Comparison of ENCODE assay signal across 1 cellular context in genomic region chrX:24054182-24055042, GRCh38.
A peak's percentile ranks its signal among the peaks of the same experiment; 100 is the strongest.
TF ChIP-seq lines count a peak whose summit lies in the region.

Gene EIF2S3, plus strand, starts transcription at chrX:24054956. Its CDS starts 13 bp downstream, at chrX:24054969.

TF ChIP-seq in K562, 482 proteins besides CTCF, POLR2A, EP300 and RAD21 (continued from another document and continues in another):
- TF ChIP-seq ZBTB33 (CRISPR knock-in tag; IDR thresholded peaks at IDR 0.05) (no peak), NKRF (IDR thresholded peaks at IDR 0.05; ENCODE audit: borderline replicate concordance) (no peak; the same call in none of the 2 replicates), MTA1 (IDR thresholded peaks at IDR 0.05; ENCODE audit: borderline replicate concordance) (peak; percentile 91), ZZZ3 (IDR thresholded peaks at IDR 0.05) (peak; percentile 75; the same call in 1 of the 2 replicates), MTA2 (IDR thresholded peaks at IDR 0.05; ENCODE audit: low read depth) (no peak), FIP1L1 (IDR thresholded peaks at IDR 0.05; ENCODE audit: low read depth, low read length, poor library complexity, severe bottlenecking) (peak; percentile 70), DLX4 (CRISPR knock-in tag; IDR thresholded peaks at IDR 0.05) (no peak), ERF (CRISPR knock-in tag; IDR thresholded peaks at IDR 0.05) (no peak), ELK3 (CRISPR knock-in tag; IDR thresholded peaks at IDR 0.05) (no peak), ELF4 (CRISPR knock-in tag; IDR thresholded peaks at IDR 0.05) (no peak), ZC3H11A (IDR thresholded peaks at IDR 0.05; ENCODE audit: low read depth, low read length) (no peak), GMEB1 (CRISPR knock-in tag; IDR thresholded peaks at IDR 0.05) (no peak), RNF219 (CRISPR knock-in tag; IDR thresholded peaks at IDR 0.05) (no peak), ZNF79 (CRISPR knock-in tag; IDR thresholded peaks at IDR 0.05; ENCODE audit: low read depth) (no peak), ZFP36 (IDR thresholded peaks at IDR 0.05; ENCODE audit: low read depth, low read length, partially characterized antibody) (no peak), IFI16 (CRISPR knock-in tag; IDR thresholded peaks at IDR 0.05) (no peak), ZNF395 (CRISPR knock-in tag; IDR thresholded peaks at IDR 0.05) (0 out of 2 replicates have a peak, but pooled peaks have one; percentile 57), REST (CRISPR knock-in tag; IDR thresholded peaks at IDR 0.05; ENCODE audit: low read depth) (no peak), CSDE1 (IDR thresholded peaks at IDR 0.05) (no peak), TAF15 (IDR thresholded peaks at IDR 0.05; ENCODE audit: low read depth, low read length) (no peak), IRF2 (CRISPR knock-in tag; IDR thresholded peaks at IDR 0.05) (no peak), CBX8 (IDR thresholded peaks at IDR 0.05; ENCODE audit: borderline replicate concordance, extremely low read depth, low read depth, low read length, poor library complexity, severe bottlenecking) (no peak), THAP7 (CRISPR knock-in tag; IDR thresholded peaks at IDR 0.05) (no peak), ZNF3 (CRISPR knock-in tag; IDR thresholded peaks at IDR 0.05) (no peak), NONO (IDR thresholded peaks at IDR 0.05; ENCODE audit: low read depth in 2 of 2, low read length in 1 of 2) (0 out of 4 replicates have a peak, but pooled peaks of 1 of the 2 experiments have one; percentile 5), RBBP5 (IDR thresholded peaks at IDR 0.05; ENCODE audit: borderline replicate concordance, insufficient read depth, low read length, poor library complexity, severe bottlenecking) (peak; percentile 66), TARDBP (IDR thresholded peaks at IDR 0.05) (no peak; the same call in 1 of the 2 replicates), SMAD3 (CRISPR knock-in tag; conservative IDR thresholded peaks at IDR 0.05) (no peak), CBX5 (IDR thresholded peaks at IDR 0.05; ENCODE audit: borderline replicate concordance, low read depth) (no peak), MAFF (IDR thresholded peaks at IDR 0.05; ENCODE audit: low read length) (no peak), KDM4B (IDR thresholded peaks at IDR 0.05; ENCODE audit: borderline replicate concordance in 2 of 2, low read depth in 1 of 2) (no peak), ZNF224 (CRISPR knock-in tag; IDR thresholded peaks at IDR 0.05) (no peak), ZNF398 (CRISPR knock-in tag; IDR thresholded peaks at IDR 0.05) (no peak), ZBTB34 (CRISPR knock-in tag; IDR thresholded peaks at IDR 0.05) (no peak), DNMT1 (IDR thresholded peaks at IDR 0.05) (no peak), TFAM (CRISPR knock-in tag; conservative IDR thresholded peaks at IDR 0.05) (no peak), ZNF449 (CRISPR knock-in tag; IDR thresholded peaks at IDR 0.05) (no peak)
